ENCODE assay signal across 9 cellular contexts in genomic region chr20:4449977-4450715, GRCh38.
DNase-seq lines count a peak whose midpoint lies in the region; ATAC-seq and TF ChIP-seq lines count a peak whose summit lies in the region.
"Had no signal": no experiment of that assay in that cellular context is flagged by ENCODE, and none has a peak within 500 bp of the region (broad histone marks: within the 10 kb centered on the region; RNA-seq: fewer than 3 reads in every experiment).

No MANE protein-coding gene starts in this region.

- H3K4me1 ChIP-seq in Panc1 (ENCODE audit: control insufficient read depth, insufficient read depth, low read length) = no peaks in the 10 kb centered on the region
- peaks cover 2% of the 10 kb centered on the region for H3K4me1 ChIP-seq in fibroblast of lung (ENCODE audit: control insufficient read depth, extremely low read depth, insufficient read depth, low read length)

- no peaks in the 10 kb centered on the region for H3K79me2 ChIP-seq in fibroblast of lung (ENCODE audit: control insufficient read depth, insufficient read depth, low read length)

- H3K36me3 Mint-ChIP-seq in progenitor cell of endocrine pancreas (ENCODE audit: insufficient read depth) = no peaks in the 10 kb centered on the region

- no peaks in the 10 kb centered on the region for H3K9me3 Mint-ChIP-seq in progenitor cell of endocrine pancreas (ENCODE audit: low read depth)

- H3K36me3 ChIP-seq in Panc1 (ENCODE audit: control insufficient read depth, insufficient read depth, low read length) (no peaks in the 10 kb centered on the region), fibroblast of lung (ENCODE audit: control insufficient read depth, insufficient read depth, low read length) (no peaks in the 10 kb centered on the region)

- peaks cover 3% of the 10 kb centered on the region; the same call in 1 of the 2 replicates for H3K9me3 ChIP-seq in Panc1 (ENCODE audit: control insufficient read depth, insufficient read depth, low read depth, low read length)
- no peaks in the 10 kb centered on the region for H3K9me3 ChIP-seq in fibroblast of lung (ENCODE audit: control insufficient read depth, insufficient read depth, low read depth, low read length)

- H4K20me1 ChIP-seq in fibroblast of lung (ENCODE audit: control insufficient read depth, extremely low read depth, insufficient read depth, low read length) = no peaks in the 10 kb centered on the region

- TF ChIP-seq CTCF in Panc1 (IDR thresholded peaks at IDR 0.05) = peak; percentile 36
- peak; percentile 29 to 55 for TF ChIP-seq CTCF in fibroblast of lung (conservative IDR thresholded peaks at IDR 0.05 in 1 of 2, IDR thresholded peaks at IDR 0.05 in 1 of 2; ENCODE audit: low read depth in 1 of 2, low read length in 2 of 2)
- peak; percentile 26 for TF ChIP-seq CTCF in progenitor cell of endocrine pancreas (IDR thresholded peaks at IDR 0.05; ENCODE audit: unreplicated experiment)

- H3K9ac ChIP-seq in fibroblast of lung (ENCODE audit: insufficient read depth, low read length) = no peak overlapping the region

- in situ Hi-C loops in Panc1 (cut with HindIII; ENCODE audit: low pct_unique_long_range_greater_than_20kb, low sequenced_read_pairs) = no loop called here

- CTCF ChIA-PET in Panc1 (lab: Charles Lee) = no interaction called here

- no peak overlapping the region for H3K4me2 ChIP-seq in fibroblast of lung (ENCODE audit: extremely low read depth, insufficient read depth, low read length)

- no peak overlapping the region for H3K27ac Mint-ChIP-seq in progenitor cell of endocrine pancreas

- H3K27ac ChIP-seq in Panc1 (ENCODE audit: low read length) (no peak overlapping the region), fibroblast of lung (ENCODE audit: insufficient read depth, low read length) (no peak overlapping the region)

- H3K4me3 Mint-ChIP-seq in progenitor cell of endocrine pancreas (ENCODE audit: low read depth) = no peak overlapping the region

- no peak overlapping the region for H2AFZ ChIP-seq in fibroblast of lung (ENCODE audit: low read length)

- H3K27me3 ChIP-seq in Panc1 (ENCODE audit: control insufficient read depth, insufficient read depth, low read length) (peaks cover 4% of the 10 kb centered on the region; the same call in 1 of the 2 replicates), fibroblast of lung (ENCODE audit: control insufficient read depth, insufficient read depth, low read length) (no peaks in the 10 kb centered on the region)

- no peaks in the 10 kb centered on the region for H3K27me3 Mint-ChIP-seq in progenitor cell of endocrine pancreas

- intact Hi-C loops in Panc1 (cut with micrococcal nuclease; ENCODE audit: unreplicated experiment) = no loop called here

- TF ChIP-seq POLR2A in erythroblast (IDR thresholded peaks at IDR 0.05; ENCODE audit: low read length) = no peak

- peak; percentile 16 for DNase-seq in H4 (ENCODE audit: low spot score)
- no peak for DNase-seq in Panc1 (ENCODE audit: low read depth, low spot score)
- DNase-seq in fibroblast of lung (ENCODE audit: low read depth in 2 of 2) = peak; percentile 58 to 64
- no peak for DNase-seq in progenitor cell of endocrine pancreas (ENCODE audit: low spot score, unreplicated experiment)
- DNase-seq in erythroblast (lab: John Stamatoyannopoulos, UW) = no peak
- DNase-seq in OCI-M2 (lab: John Stamatoyannopoulos, UW; ENCODE audit: unreplicated experiment) = no peak
- no peak for DNase-seq in NCI-H748 (lab: John Stamatoyannopoulos, UW; ENCODE audit: unreplicated experiment)
- DNase-seq: substantia nigra had no signal

- H3K4me3 ChIP-seq in Panc1 (ENCODE audit: low read depth in 2 of 2, low read length in 2 of 2) (no peak overlapping the region), fibroblast of lung (replicated peaks in 1 of 4; ENCODE audit: control extremely low read depth in 1 of 4, insufficient read depth in 1 of 4, low read depth in 3 of 4, low read length in 4 of 4) (no peak overlapping the region)

- ATAC-seq in Panc1 = peak; percentile 77; the same call in 1 of the 2 replicates
- no peak for ATAC-seq in HG03439 (IDR thresholded peaks at IDR 0.05; ENCODE audit: unreplicated experiment)

- no peaks in the 10 kb centered on the region for H3K4me1 Mint-ChIP-seq in progenitor cell of endocrine pancreas (ENCODE audit: low read depth)

- POLR2A ChIA-PET in Panc1 (lab: Charles Lee) = no interaction called here

- BruUV-seq in Panc1 (replicated peaks; lab: Mats Ljungman, UMichigan) = no TSS peak

Comparison
In these comparisons a context has a peak if more than half of its experiments do, and no peak if none do; other contexts are left out.
1. DNase-seq: peak in H4 (single experiment) and fibroblast of lung (2 of 2); none in Panc1 (single experiment), progenitor cell of endocrine pancreas (single experiment), erythroblast (0 of 2), OCI-M2 (single experiment) and NCI-H748 (single experiment).
2. Peak in every context shown above with its lines, with median percentiles within 50 percentile points of each other: CTCF ChIP-seq.